ENCODE assay signal across 2 cellular contexts in the genomic region with DNA sequence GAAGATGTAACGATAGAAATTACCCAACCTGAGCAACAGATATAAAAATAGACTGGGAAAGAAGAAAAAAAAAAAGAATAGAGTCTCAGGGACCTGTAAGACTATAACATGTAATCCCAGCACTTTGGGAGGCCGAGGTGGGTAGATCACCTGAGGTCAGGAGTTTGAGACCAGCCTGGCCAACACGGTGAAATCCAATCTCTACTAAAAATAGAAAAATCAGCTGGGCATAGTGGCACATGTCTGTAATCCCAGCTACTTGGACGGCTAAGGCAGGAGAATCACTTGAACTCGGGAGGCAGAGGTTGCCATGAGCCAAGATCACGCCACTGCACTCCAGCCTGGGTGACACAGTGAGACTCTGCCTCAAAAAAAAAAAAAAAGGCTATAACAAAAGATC. TPM values are rescaled to one million over a fixed set of nuclear protein-coding genes. Genes with fewer than 3 reads are reported as not detected.
"Had no signal": no experiment of that assay in that cellular context is flagged by ENCODE, and none has a peak within 500 bp of the region (broad histone marks: within the 10 kb centered on the region; RNA-seq: fewer than 3 reads in every experiment).

No MANE protein-coding gene starts in this region.

RNA-seq across cellular contexts. Expression of a gene that starts 12.9 kb away (rescaled TPM):
- total RNA-seq: natural killer cell had no signal
- polyA plus RNA-seq: immature natural killer cell had no signal
